Comparison of ENCODE assay signal across 26 cellular contexts in the genomic region with DNA sequence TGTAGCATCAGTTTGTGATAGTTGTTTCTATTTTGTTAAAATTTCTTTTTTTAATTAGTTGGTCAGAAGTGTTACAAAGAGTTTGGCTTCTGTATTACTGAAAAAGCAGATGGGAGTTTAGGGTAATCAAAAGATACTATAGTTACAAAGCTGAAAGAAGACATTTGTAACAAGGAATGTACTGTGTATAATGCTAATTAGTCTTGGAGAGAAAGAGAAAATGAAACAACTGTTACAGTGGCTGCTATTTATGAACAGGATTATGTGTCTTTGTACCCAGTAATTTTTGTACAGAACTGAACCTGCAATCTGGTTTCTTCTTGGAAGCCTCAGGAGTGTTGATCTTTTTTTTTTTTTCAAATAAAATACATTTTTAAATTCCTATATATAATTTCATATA. TPM values are rescaled to one million over a fixed set of nuclear protein-coding genes. Genes with fewer than 3 reads are reported as not detected.
DNase-seq lines count a peak whose midpoint lies in the region; ATAC-seq, FAIRE-seq and TF ChIP-seq lines count a peak whose summit lies in the region.
"Had no signal": no experiment of that assay in that cellular context is flagged by ENCODE, and none has a peak within 500 bp of the region (broad histone marks: within the 10 kb centered on the region; RNA-seq: fewer than 3 reads in every experiment).

No MANE protein-coding gene starts in this region.

- no peak for TF ChIP-seq CTCF in GM20000 (IDR thresholded peaks at IDR 0.05; ENCODE audit: extremely low read depth, missing control alignments)
- TF ChIP-seq CTCF in A673 (conservative IDR thresholded peaks at IDR 0.05; ENCODE audit: low read depth, low read length) = no peak

- H3K27ac ChIP-seq in substantia nigra (ENCODE audit: low read depth, low read length, poor library complexity, severe bottlenecking) (peak overlapping the region; percentile 63), A673 (ENCODE audit: low read depth, low read length, poor library complexity, severe bottlenecking) (no peak overlapping the region)
- H3K27ac ChIP-seq: esophagus squamous epithelium, gastrocnemius medialis, hepatocyte, lower lobe of right lung, Peyer's patch, suprapubic skin, upper lobe of right lung had no signal

- peak; percentile 29 for DNase-seq in GM20000 (ENCODE audit: low spot score)
- peak; percentile 26 for DNase-seq in OCI-M1 (lab: John Stamatoyannopoulos, UW)
- DNase-seq in frontal cortex (ENCODE audit: low spot score in 2 of 2) = no peak
- no peak for DNase-seq in substantia nigra (lab: John Stamatoyannopoulos, UW)
- no peak for DNase-seq in A673 (ENCODE audit: low spot score)
- DNase-seq in T-helper 9 cell = no peak
- DNase-seq: activated CD8-positive, alpha-beta T cell treated with anti-CD3 and anti-CD28 coated beads, Interleukin-2, amount 10 ng/mL, durations not matched to agents 7 days and 5 days; activated effector memory CD4-positive, alpha-beta T cell treated with Interleukin-2 at 50 U/mL for 16 hours; activated T-cell treated with anti-CD3 and anti-CD28 coated beads for 4 hours; esophagus squamous epithelium; gastrocnemius medialis; lower lobe of right lung; MG63; NCI-H1105 treated with DMSO at 0.1 percent for 48 hours; NCI-H2029; Peyer's patch; SHP77; SW 1271; upper lobe of right lung had no signal

- H3K27me3 ChIP-seq in A673 (replicated peaks; ENCODE audit: insufficient read depth, low read depth, low read length, poor library complexity) = no peaks in the 10 kb centered on the region
- H3K27me3 ChIP-seq: esophagus squamous epithelium, gastrocnemius medialis, hepatocyte, Peyer's patch, suprapubic skin, upper lobe of right lung had no signal

- FAIRE-seq in frontal cortex (lab: Jason Lieb, UNC) = peak; percentile 31
- FAIRE-seq: astrocyte, D721Med, endometrium had no signal

- H3K4me3 ChIP-seq in A673 (ENCODE audit: low read depth, low read length, poor library complexity, severe bottlenecking) = no peak overlapping the region
- H3K4me3 ChIP-seq: esophagus squamous epithelium, gastrocnemius medialis, hepatocyte, lower lobe of right lung, MG63, Peyer's patch, suprapubic skin, upper lobe of right lung had no signal

- no TSS peak for BruUV-seq in A673 (replicated peaks; lab: Mats Ljungman, UMichigan)

- intact Hi-C loops in A673 (cut with micrococcal nuclease; ENCODE audit: unreplicated experiment) = no loop called here

- no peaks in the 10 kb centered on the region for H3K9me3 ChIP-seq in A673 (ENCODE audit: low read depth, low read length, poor library complexity, severe bottlenecking)
- H3K9me3 ChIP-seq: esophagus squamous epithelium, gastrocnemius medialis, lower lobe of right lung, MG63, Peyer's patch, suprapubic skin, upper lobe of right lung had no signal

- CTCF ChIA-PET in A673 (lab: Charles Lee) = no interaction called here

- H3K36me3 ChIP-seq in A673 (ENCODE audit: insufficient read depth, low read length, poor library complexity, severe bottlenecking) = no peaks in the 10 kb centered on the region
- H3K36me3 ChIP-seq: esophagus squamous epithelium, gastrocnemius medialis, lower lobe of right lung, MG63, Peyer's patch, suprapubic skin, upper lobe of right lung had no signal

- ATAC-seq in GM21737 (IDR thresholded peaks at IDR 0.05; ENCODE audit: unreplicated experiment) = no peak
- ATAC-seq: activated CD8-positive, alpha-beta T cell treated with anti-CD3 and anti-CD28 coated beads, Interleukin-2, amount 10 ng/mL, durations not matched to agents 7 days and 5 days; gastrocnemius medialis; lower lobe of right lung; stimulated activated memory B cell treated with anti-CD40 and anti-IgM and Interleukin-4, amounts not matched to agents 10 μg/mL and 1 μg/mL and 100 μg/mL, for 72 hours; upper lobe of right lung had no signal

- H3K4me1 ChIP-seq in A673 (ENCODE audit: insufficient read depth, low read length, poor library complexity, severe bottlenecking) = no peaks in the 10 kb centered on the region
- H3K4me1 ChIP-seq: esophagus squamous epithelium, gastrocnemius medialis, lower lobe of right lung, Peyer's patch, suprapubic skin, upper lobe of right lung had no signal

- POLR2A ChIA-PET in A673 (lab: Charles Lee; ENCODE audit: low non-redundant PET) = no interaction called here

RNA-seq across cellular contexts. Expression of a gene that starts 14.3 kb away (rescaled TPM):
- total RNA-seq in frontal cortex = 54.2 TPM
- 2.6 and 5.1 TPM in 2 replicates for total RNA-seq in A673 (2021)

RNA-seq across cellular contexts. Expression of a gene that starts 24.8 kb away (rescaled TPM):
- total RNA-seq in frontal cortex = 54.2 TPM
- 21.1 and 22.5 TPM in 2 replicates for total RNA-seq in A673 (2021)

Comparison
In these comparisons a context has a peak if more than half of its experiments do, and no peak if none do; other contexts are left out.
1. DNase-seq: peak in GM20000 (single experiment) and OCI-M1 (single experiment); none in frontal cortex (0 of 2), substantia nigra (0 of 49), A673 (single experiment) and T-helper 9 cell (single experiment).